1 cellular context compared by ENCODE assay signal in genomic region chr10:74151879-74152722, GRCh38.
TF ChIP-seq lines count a peak whose summit lies in the region.

No MANE protein-coding gene starts in this region.

TF ChIP-seq in endothelial cell of umbilical vein, 7 proteins besides CTCF, POLR2A, EP300 and RAD21:
- no peak for TF ChIP-seq GATA2 (IDR thresholded peaks at IDR 0.05; ENCODE audit: insufficient read depth, insufficient read length, low read depth, low read length)
